1 cellular context compared by ENCODE assay signal in genomic region chr1:155277896-155278688, GRCh38.
TF ChIP-seq lines count a peak whose summit lies in the region.

No MANE protein-coding gene starts in this region.

TF ChIP-seq in HepG2, 621 proteins besides CTCF, POLR2A, EP300 and RAD21 (continued from another document):
- TF ChIP-seq, protein P1, sequence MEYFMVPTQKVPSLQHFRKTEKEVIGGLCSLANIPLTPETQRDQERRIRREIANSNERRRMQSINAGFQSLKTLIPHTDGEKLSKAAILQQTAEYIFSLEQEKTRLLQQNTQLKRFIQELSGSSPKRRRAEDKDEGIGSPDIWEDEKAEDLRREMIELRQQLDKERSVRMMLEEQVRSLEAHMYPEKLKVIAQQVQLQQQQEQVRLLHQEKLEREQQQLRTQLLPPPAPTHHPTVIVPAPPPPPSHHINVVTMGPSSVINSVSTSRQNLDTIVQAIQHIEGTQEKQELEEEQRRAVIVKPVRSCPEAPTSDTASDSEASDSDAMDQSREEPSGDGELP (IDR thresholded peaks at IDR 0.05; ENCODE audit: borderline replicate concordance, low read depth) = peak; percentile 28; the same call in 1 of the 2 replicates
- no peak for TF ChIP-seq KAT8 (CRISPR knock-in tag; IDR thresholded peaks at IDR 0.05)
- TF ChIP-seq ZNF30 (CRISPR knock-in tag; IDR thresholded peaks at IDR 0.05) = 0 out of 2 replicates have a peak, but pooled peaks have one; percentile 56
- peak; percentile 92 for TF ChIP-seq MIER2 (CRISPR knock-in tag; IDR thresholded peaks at IDR 0.05)
- peak; percentile 95 for TF ChIP-seq SIN3A (IDR thresholded peaks at IDR 0.05; ENCODE audit: borderline replicate concordance, low read depth, low read length)
- TF ChIP-seq ERF (CRISPR knock-in tag; IDR thresholded peaks at IDR 0.05) = no peak
TF ChIP-seq in HepG2: peak in this region for 45.
